12 cellular contexts compared by ENCODE assay signal in the genomic region with DNA sequence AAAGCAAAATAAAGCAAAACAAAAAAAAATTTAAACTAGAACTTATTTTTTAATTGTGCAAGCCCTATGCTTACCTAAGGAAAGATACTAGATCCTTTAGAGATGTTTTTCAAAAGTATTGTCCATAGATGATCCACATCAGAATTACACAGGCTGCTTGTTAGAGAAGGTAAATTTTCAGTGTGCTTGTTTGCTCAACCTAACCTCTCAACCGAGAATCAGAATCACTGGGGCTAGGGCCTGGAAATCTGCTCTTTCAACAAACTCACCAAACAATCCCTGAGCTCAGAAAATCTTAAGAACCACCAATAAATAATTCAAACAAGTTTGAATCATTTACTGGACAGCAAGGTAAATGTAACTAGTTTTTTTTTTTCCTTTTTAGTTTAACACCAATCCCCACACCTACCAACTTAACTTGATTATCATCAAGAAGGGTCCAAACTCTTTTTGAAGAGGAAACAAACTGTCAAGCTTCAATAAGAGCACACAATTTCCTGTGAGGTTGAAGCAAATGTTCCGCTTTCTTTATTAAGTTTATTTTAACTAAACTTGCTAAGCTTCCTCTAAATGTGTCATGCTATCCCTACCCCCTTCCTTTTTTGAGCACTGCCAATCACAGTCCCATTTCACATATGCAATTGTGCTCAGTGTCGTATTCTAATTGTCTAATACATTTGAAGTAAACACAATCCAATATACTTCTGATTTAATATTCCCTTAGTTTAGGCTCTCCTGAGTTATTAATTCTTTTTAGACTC. TPM values are rescaled to one million over a fixed set of nuclear protein-coding genes. Genes with fewer than 3 reads are reported as not detected.
DNase-seq lines count a peak whose midpoint lies in the region; ATAC-seq and TF ChIP-seq lines count a peak whose summit lies in the region.
"Had no signal": no experiment of that assay in that cellular context is flagged by ENCODE, and none has a peak within 500 bp of the region (broad histone marks: within the 10 kb centered on the region; RNA-seq: fewer than 3 reads in every experiment).

No MANE protein-coding gene starts in this region.

- no peaks in the 10 kb centered on the region for H3K27me3 Mint-ChIP-seq in CD8-positive, alpha-beta memory T cell

- WGBS in right cardiac atrium: 58% methylated on average over 3 of the region's 3 CpGs

- CTCF ChIA-PET in CD8-positive, alpha-beta memory T cell (lab: Charles Lee): interaction anchor here (1.2 kb wide), 1 partner anchor 27 kb away, joined by 4 read pairs; no protein-coding TSS in a partner anchor

- no peak for TF ChIP-seq CTCF in GM20000 (IDR thresholded peaks at IDR 0.05; ENCODE audit: extremely low read depth, missing control alignments)

- peaks cover 27% of the 10 kb centered on the region for H3K4me1 ChIP-seq in CD8-positive, alpha-beta memory T cell (ENCODE audit: insufficient read depth, low read length)
- peaks cover 2% of the 10 kb centered on the region for H3K4me1 ChIP-seq in right cardiac atrium (ENCODE audit: control insufficient read depth, insufficient read depth, low read length)

- intact Hi-C loops in Right ventricle myocardium superior (cut with DNase I) (no loop called here), right cardiac atrium (cut with DNase I) (no loop called here)

- peak overlapping the region; percentile 17 to 92 (median 66) for H3K27ac Mint-ChIP-seq in CD8-positive, alpha-beta memory T cell

- no peaks in the 10 kb centered on the region for H3K27me3 ChIP-seq in CD8-positive, alpha-beta memory T cell (ENCODE audit: insufficient read depth, low read length, poor library complexity, severe bottlenecking)
- H3K27me3 ChIP-seq in right cardiac atrium (ENCODE audit: control insufficient read depth, insufficient read depth): no peaks in the 10 kb centered on the region

- H3K4me1 Mint-ChIP-seq in CD8-positive, alpha-beta memory T cell: peaks cover 24 to 29% (median 28%) of the 10 kb centered on the region in 3 donors
- H3K4me1 Mint-ChIP-seq: neural crest cell had no signal

- peak in 2 of 5 donors; percentile 11 to 19 for DNase-seq in CD8-positive, alpha-beta memory T cell
- DNase-seq in GM20000 (ENCODE audit: low spot score) (peak; percentile 61), MV-4-11 (lab: John Stamatoyannopoulos, UW) (peak; percentile 43), germinal center (ENCODE audit: low spot score) (peak; percentile 73), Right ventricle myocardium superior (no peak), right cardiac atrium (no peak)
- DNase-seq: cerebellar nuclear complex, heart left ventricle, NCI-H446 treated with DMSO at 0.1 percent for 48 hours had no signal

- no peaks in the 10 kb centered on the region for H3K9me3 Mint-ChIP-seq in CD8-positive, alpha-beta memory T cell
- H3K9me3 Mint-ChIP-seq: neural crest cell had no signal

- H3K4me3 ChIP-seq in CD8-positive, alpha-beta memory T cell (ENCODE audit: low read length): no peak overlapping the region
- no peak overlapping the region for H3K4me3 ChIP-seq in right cardiac atrium (ENCODE audit: low read length)
- H3K4me3 ChIP-seq: heart left ventricle had no signal

- no peaks in the 10 kb centered on the region for H3K36me3 ChIP-seq in CD8-positive, alpha-beta memory T cell (ENCODE audit: insufficient read depth, low read length)
- H3K36me3 ChIP-seq: heart left ventricle had no signal

- H3K36me3 Mint-ChIP-seq in CD8-positive, alpha-beta memory T cell: no peaks in the 10 kb centered on the region

- no peaks in the 10 kb centered on the region for H3K9me3 ChIP-seq in CD8-positive, alpha-beta memory T cell (ENCODE audit: low read length)
- H3K9me3 ChIP-seq in right cardiac atrium (ENCODE audit: control insufficient read depth, low read length): no peaks in the 10 kb centered on the region
- H3K9me3 ChIP-seq: heart left ventricle had no signal

- peak overlapping the region in 5 of 7 donors; percentile 6 to 58 (median 23) for H3K4me3 Mint-ChIP-seq in CD8-positive, alpha-beta memory T cell
- H3K4me3 Mint-ChIP-seq: neural crest cell had no signal

- H3K27ac ChIP-seq in CD8-positive, alpha-beta memory T cell (ENCODE audit: low read depth, low read length): no peak overlapping the region
- H3K27ac ChIP-seq in right cardiac atrium (ENCODE audit: low read length): no peak overlapping the region

- POLR2A ChIA-PET in CD8-positive, alpha-beta memory T cell (lab: Charles Lee): no interaction called here

- ATAC-seq in GM18502 (IDR thresholded peaks at IDR 0.05; ENCODE audit: poor library complexity, unreplicated experiment): no peak
- ATAC-seq in HG03469 (IDR thresholded peaks at IDR 0.05; ENCODE audit: unreplicated experiment): no peak
- no peak for ATAC-seq in Right ventricle myocardium superior (ENCODE audit: poor library complexity)
- no peak for ATAC-seq in right cardiac atrium

RNA-seq across cellular contexts. Expression of gene TSPAN33, which starts 7.4 kb away (rescaled TPM):
- 10 to 100 TPM; 23.2 to 23.6 TPM for total RNA-seq in CD8-positive, alpha-beta memory T cell
- polyA plus RNA-seq in CD8-positive, alpha-beta memory T cell: 11.6 TPM
- total RNA-seq in Right ventricle myocardium superior (11.8 TPM), right cardiac atrium (10 to 100 TPM; 12.8 to 17.8 (median 13.2) TPM)
- 7.4 TPM for polyA plus RNA-seq in right cardiac atrium

RNA-seq across cellular contexts. Expression of gene SMO, which starts 51.4 kb away (rescaled TPM):
- under 1 TPM; 0.22 to 0.33 TPM for total RNA-seq in CD8-positive, alpha-beta memory T cell
- polyA plus RNA-seq in CD8-positive, alpha-beta memory T cell: not detected
- total RNA-seq in Right ventricle myocardium superior (5.0 TPM), right cardiac atrium (10 to 100 TPM in 2 of 4 donors, 1 to 10 TPM in 2; 8.3 to 12.6 (median 9.6) TPM)
- polyA plus RNA-seq in right cardiac atrium: 4.9 TPM

Comparison
In these comparisons a context has a peak if more than half of its experiments do, and no peak if none do; other contexts are left out.
1. DNase-seq: peak in GM20000 (single experiment), MV-4-11 (single experiment) and germinal center (single experiment); none in Right ventricle myocardium superior (single experiment) and right cardiac atrium (0 of 3).